Comparison of ENCODE assay signal across 11 cellular contexts in genomic region chr7:4972446-4972845, GRCh38. TPM values are rescaled to one million over a fixed set of nuclear protein-coding genes. Genes with fewer than 3 reads are reported as not detected.
"Had no signal": no experiment of that assay in that cellular context is flagged by ENCODE, and none has a peak within 500 bp of the region (broad histone marks: within the 10 kb centered on the region; RNA-seq: fewer than 3 reads in every experiment).

No MANE protein-coding gene starts in this region.

RNA-seq across cellular contexts. Expression of gene MMD2, which starts 13.5 kb away (rescaled TPM):
- total RNA-seq: OCI-LY7, PC-3, PC-9, Peyer's patch, Right ventricle myocardium inferior, Right ventricle myocardium superior, RPMI7951, SJCRH30, SJSA1, SK-MEL-5 had no signal
- polyA plus RNA-seq: SK-N-SH had no signal
